In genomic region chr19:30593975-30594925, GRCh38 we compare ENCODE assay signal across 19 cellular contexts.
DNase-seq lines count a peak whose midpoint lies in the region; ATAC-seq and TF ChIP-seq lines count a peak whose summit lies in the region.
"Had no signal": no experiment of that assay in that cellular context is flagged by ENCODE, and none has a peak within 500 bp of the region (broad histone marks: within the 10 kb centered on the region; RNA-seq: fewer than 3 reads in every experiment).

No MANE protein-coding gene starts in this region.

- H3K4me3 ChIP-seq in H7 (ENCODE audit: insufficient read depth, low read depth, low read length) (no peak overlapping the region), esophagus squamous epithelium (no peak overlapping the region)
- H3K4me3 ChIP-seq: A549, SJSA1 had no signal

- no peak overlapping the region for H3K27ac Mint-ChIP-seq in stimulated activated effector memory CD8-positive, alpha-beta T cell treated with anti-CD3 and anti-CD28 coated beads, Interleukin-12 subunit alpha, Interleukin-12 subunit beta, amount 100 ng/mL, for 72 hours
- no peak overlapping the region for H3K27ac Mint-ChIP-seq in stimulated activated naive B cell treated with anti-CD40 and anti-IgM and Interleukin-4, amounts not matched to agents 10 μg/mL and 1 μg/mL and 100 μg/mL, for 72 hours
- H3K27ac Mint-ChIP-seq: B cell, IgD-negative memory B cell had no signal

- no peaks in the 10 kb centered on the region for H3K9me3 ChIP-seq in esophagus squamous epithelium
- H3K9me3 ChIP-seq: A549, SJSA1 had no signal

- peaks cover 0 to 29% (median 6%) of the 10 kb centered on the region in 3 donors for H3K4me1 ChIP-seq in esophagus squamous epithelium
- H3K4me1 ChIP-seq: A549, SJSA1 had no signal

- H3K9me3 Mint-ChIP-seq in stimulated activated effector memory CD8-positive, alpha-beta T cell treated with anti-CD3 and anti-CD28 coated beads, Interleukin-12 subunit alpha, Interleukin-12 subunit beta, amount 100 ng/mL, for 72 hours, result no peaks in the 10 kb centered on the region
- H3K9me3 Mint-ChIP-seq in stimulated activated naive B cell treated with anti-CD40 and anti-IgM and Interleukin-4, amounts not matched to agents 10 μg/mL and 1 μg/mL and 100 μg/mL, for 72 hours, result peaks cover 0 to 2% of the 10 kb centered on the region in 2 donors

- intact Hi-C loops in esophagus squamous epithelium (cut with DNase I), result no loop called here

- H3K36me3 ChIP-seq in H7 (replicated peaks; ENCODE audit: control insufficient read depth, insufficient read depth, low read length), result no peaks in the 10 kb centered on the region
- no peaks in the 10 kb centered on the region for H3K36me3 ChIP-seq in esophagus squamous epithelium
- H3K36me3 ChIP-seq: SJSA1 had no signal

- H3K27ac ChIP-seq in esophagus squamous epithelium, result peak overlapping the region in 3 of 4 donors; percentile 32 to 42 (median 38)
- H3K27ac ChIP-seq: A549, SJSA1 had no signal

- no peaks in the 10 kb centered on the region for H3K36me3 Mint-ChIP-seq in stimulated activated effector memory CD8-positive, alpha-beta T cell treated with anti-CD3 and anti-CD28 coated beads, Interleukin-12 subunit alpha, Interleukin-12 subunit beta, amount 100 ng/mL, for 72 hours
- no peaks in the 10 kb centered on the region for H3K36me3 Mint-ChIP-seq in stimulated activated naive B cell treated with anti-CD40 and anti-IgM and Interleukin-4, amounts not matched to agents 10 μg/mL and 1 μg/mL and 100 μg/mL, for 72 hours

- TF ChIP-seq POLR2A in esophagus squamous epithelium (IDR thresholded peaks at IDR 0.05), result no peak

- H3K27me3 ChIP-seq in H7 (ENCODE audit: control insufficient read depth, insufficient read depth, low read length), result no peaks in the 10 kb centered on the region
- peaks cover 0 to 4% (median 0%) of the 10 kb centered on the region in 4 donors for H3K27me3 ChIP-seq in esophagus squamous epithelium
- H3K27me3 ChIP-seq: SJSA1 had no signal

- H3K27me3 Mint-ChIP-seq in stimulated activated naive B cell treated with anti-CD40 and anti-IgM and Interleukin-4, amounts not matched to agents 10 μg/mL and 1 μg/mL and 100 μg/mL, for 72 hours, result no peaks in the 10 kb centered on the region
- H3K27me3 Mint-ChIP-seq: B cell, IgD-negative memory B cell had no signal

- no peaks in the 10 kb centered on the region for H3K4me1 Mint-ChIP-seq in stimulated activated effector memory CD8-positive, alpha-beta T cell treated with anti-CD3 and anti-CD28 coated beads, Interleukin-12 subunit alpha, Interleukin-12 subunit beta, amount 100 ng/mL, for 72 hours
- no peaks in the 10 kb centered on the region for H3K4me1 Mint-ChIP-seq in stimulated activated naive B cell treated with anti-CD40 and anti-IgM and Interleukin-4, amounts not matched to agents 10 μg/mL and 1 μg/mL and 100 μg/mL, for 72 hours
- H3K4me1 Mint-ChIP-seq: B cell, IgD-negative memory B cell had no signal

- peak; percentile 21 for ATAC-seq in stimulated activated effector memory CD8-positive, alpha-beta T cell treated with anti-CD3 and anti-CD28 coated beads, Interleukin-12 subunit alpha, Interleukin-12 subunit beta, amount 100 ng/mL, for 72 hours
- ATAC-seq in GM21529 (IDR thresholded peaks at IDR 0.05; ENCODE audit: unreplicated experiment) (no peak), HG02852 (IDR thresholded peaks at IDR 0.05; ENCODE audit: unreplicated experiment) (no peak)
- no peak for ATAC-seq in stimulated activated naive B cell treated with anti-CD40 and anti-IgM and Interleukin-4, amounts not matched to agents 10 μg/mL and 1 μg/mL and 100 μg/mL, for 72 hours (replicated peaks)
- ATAC-seq: A549 had no signal

- H3K4me3 Mint-ChIP-seq in stimulated activated effector memory CD8-positive, alpha-beta T cell treated with anti-CD3 and anti-CD28 coated beads, Interleukin-12 subunit alpha, Interleukin-12 subunit beta, amount 100 ng/mL, for 72 hours, result no peak overlapping the region
- no peak overlapping the region for H3K4me3 Mint-ChIP-seq in stimulated activated naive B cell treated with anti-CD40 and anti-IgM and Interleukin-4, amounts not matched to agents 10 μg/mL and 1 μg/mL and 100 μg/mL, for 72 hours
- H3K4me3 Mint-ChIP-seq: B cell, IgD-negative memory B cell had no signal

- 55 to 56% methylated on average over 9 to 12 of the region's 19 CpGs for WGBS in esophagus squamous epithelium, 2 donors

- DNase-seq in H7 (peak; percentile 51), NCI-H526 treated with DMSO at 0.1 percent for 48 hours (lab: John Stamatoyannopoulos, UW) (peak; percentile 58), esophagus squamous epithelium (lab: John Stamatoyannopoulos, UW) (no peak)
- DNase-seq in stimulated activated effector memory CD8-positive, alpha-beta T cell treated with anti-CD3 and anti-CD28 coated beads, Interleukin-12 subunit alpha, Interleukin-12 subunit beta, amount 100 ng/mL, for 72 hours (ENCODE audit: low spot score in 2 of 2), result no peak
- DNase-seq in stimulated activated naive B cell treated with anti-CD40 and anti-IgM and Interleukin-4, amounts not matched to agents 10 μg/mL and 1 μg/mL and 100 μg/mL, for 72 hours, result no peak
- DNase-seq: EL, Karpas-422, NCI-H1694, NCI-H2081, NCI-H2171, NCI-H345, NCI-H524 treated with DMSO at 0.1 percent for 48 hours, OCI-M1 had no signal

- no peak for TF ChIP-seq CTCF in esophagus squamous epithelium (IDR thresholded peaks at IDR 0.05)

Comparison
In these comparisons a context has a peak if more than half of its experiments do, and no peak if none do; other contexts are left out.
1. DNase-seq: peak in H7 (single experiment) and NCI-H526 treated with DMSO at 0.1 percent for 48 hours (single experiment); none in esophagus squamous epithelium (single experiment), stimulated activated effector memory CD8-positive, alpha-beta T cell treated with anti-CD3 and anti-CD28 coated beads, Interleukin-12 subunit alpha, Interleukin-12 subunit beta, amount 100 ng/mL, for 72 hours (0 of 2) and stimulated activated naive B cell treated with anti-CD40 and anti-IgM and Interleukin-4, amounts not matched to agents 10 μg/mL and 1 μg/mL and 100 μg/mL, for 72 hours (single experiment).